In genomic region chr7:862157-862556, GRCh38 we compare ENCODE assay signal across 26 cellular contexts. TPM values are rescaled to one million over a fixed set of nuclear protein-coding genes. Genes with fewer than 3 reads are reported as not detected.
A peak's percentile ranks its signal among the peaks of the same experiment; 100 is the strongest.
DNase-seq lines count a peak whose midpoint lies in the region; ATAC-seq, FAIRE-seq and TF ChIP-seq lines count a peak whose summit lies in the region.
"Had no signal": no experiment of that assay in that cellular context is flagged by ENCODE, and none has a peak within 500 bp of the region (broad histone marks: within the 10 kb centered on the region; RNA-seq: fewer than 3 reads in every experiment).

No MANE protein-coding gene starts in this region.

- no peak overlapping the region for H2AFZ ChIP-seq in K562 (ENCODE audit: low read depth, low read length)

- H3K27ac Mint-ChIP-seq in activated CD4-positive, alpha-beta T cell treated with anti-CD3 and anti-CD28 coated beads for 36 hours: peak overlapping the region; percentile 10
- H3K27ac Mint-ChIP-seq in stimulated activated naive B cell treated with anti-CD40 and anti-IgM and Interleukin-4, amounts not matched to agents 10 μg/mL and 1 μg/mL and 100 μg/mL, for 72 hours: peak overlapping the region; percentile 32
- H3K27ac Mint-ChIP-seq: IgD-negative memory B cell had no signal

- H3K79me2 ChIP-seq in K562 (ENCODE audit: control insufficient read depth, insufficient read depth, low read length): no peaks in the 10 kb centered on the region

- H3K27me3 ChIP-seq in K562 (ENCODE audit: control insufficient read depth in 2 of 2, insufficient read depth in 2 of 2, low read length in 2 of 2) (no peaks in the 10 kb centered on the region), dorsolateral prefrontal cortex (no peaks in the 10 kb centered on the region)
- H3K27me3 ChIP-seq: SJSA1 had no signal

- TF ChIP-seq RAD21 in K562 (CRISPR knock-in tag; conservative IDR thresholded peaks at IDR 0.05 in 1 of 2, IDR thresholded peaks at IDR 0.05 in 1 of 2): no peak

- H3K4me1 ChIP-seq in K562 (replicated peaks in 1 of 2; ENCODE audit: control insufficient read depth in 2 of 2, insufficient read depth in 2 of 2, low read length in 2 of 2): peaks cover 14 to 24% of the 10 kb centered on the region in 2 experiments; a peak in 4 of 5 replicates
- H3K4me1 ChIP-seq: SJSA1 had no signal

- no peak for TF ChIP-seq EP300 in K562 (IDR thresholded peaks at IDR 0.05; ENCODE audit: low read length)

- H3K9me3 ChIP-seq in K562 (replicated peaks; ENCODE audit: control insufficient read depth, insufficient read depth, low read depth, low read length): no peaks in the 10 kb centered on the region
- H3K9me3 ChIP-seq: SJSA1 had no signal

- H4K20me1 ChIP-seq in K562 (replicated peaks; ENCODE audit: control insufficient read depth, insufficient read depth, low read length): 0 out of 2 replicates have a peak, but pooled peaks cover 5% of the 10 kb centered on the region

- BruUV-seq in K562 (replicated peaks; lab: Mats Ljungman, UMichigan): no TSS peak

- in situ Hi-C loops in K562 (cut with MboI): no loop called here

- POLR2A ChIA-PET in activated CD4-positive, alpha-beta T cell treated with anti-CD3 and anti-CD28 coated beads for 36 hours (lab: Charles Lee): no interaction called here
- POLR2A ChIA-PET in K562 (lab: Yijun Ruan, JAX): interaction anchor here (0.6 to 1.2 kb wide), 2 partner anchors 11 to 13 kb away, joined by 3 to 4 read pairs; no protein-coding TSS in a partner anchor

- FAIRE-seq in HTR-8/SVneo (lab: Jason Lieb, UNC) (peak; percentile 31), K562 (lab: Jason Lieb, UNC) (peak; percentile 11)
- FAIRE-seq: G401.6, GM12878, H1 had no signal

- ATAC-seq in activated CD4-positive, alpha-beta T cell treated with anti-CD3 and anti-CD28 coated beads for 36 hours: no peak
- no peak for ATAC-seq in K562
- no peak for ATAC-seq in stimulated activated naive B cell treated with anti-CD40 and anti-IgM and Interleukin-4, amounts not matched to agents 10 μg/mL and 1 μg/mL and 100 μg/mL, for 72 hours (replicated peaks)
- ATAC-seq: GM12878, HCT116, PC-3 had no signal

- TF ChIP-seq CTCF in K562 (IDR thresholded peaks at IDR 0.05 in 2 of 3, conservative IDR thresholded peaks at IDR 0.05 in 1 of 3; ENCODE audit: insufficient read depth in 2 of 3, low read depth in 1 of 3, low read length in 3 of 3) (no peak), dorsolateral prefrontal cortex (IDR thresholded peaks at IDR 0.05 in 54 of 56, conservative IDR thresholded peaks at IDR 0.05 in 2 of 56; ENCODE audit: low read depth in 1 of 56, partially characterized antibody in 56 of 56) (no peak)

- H3K4me1 Mint-ChIP-seq in activated CD4-positive, alpha-beta T cell treated with anti-CD3 and anti-CD28 coated beads for 36 hours: no peaks in the 10 kb centered on the region
- H3K4me1 Mint-ChIP-seq in stimulated activated naive B cell treated with anti-CD40 and anti-IgM and Interleukin-4, amounts not matched to agents 10 μg/mL and 1 μg/mL and 100 μg/mL, for 72 hours: no peaks in the 10 kb centered on the region
- H3K4me1 Mint-ChIP-seq: CD4-positive, alpha-beta memory T cell; IgD-negative memory B cell had no signal

- H3K4me3 Mint-ChIP-seq in activated CD4-positive, alpha-beta T cell treated with anti-CD3 and anti-CD28 coated beads for 36 hours: no peak overlapping the region
- H3K4me3 Mint-ChIP-seq in stimulated activated naive B cell treated with anti-CD40 and anti-IgM and Interleukin-4, amounts not matched to agents 10 μg/mL and 1 μg/mL and 100 μg/mL, for 72 hours: no peak overlapping the region
- H3K4me3 Mint-ChIP-seq: CD4-positive, alpha-beta memory T cell; IgD-negative memory B cell had no signal

- H3K36me3 ChIP-seq in K562 (ENCODE audit: control insufficient read depth, insufficient read depth, low read length): peaks cover 84% of the 10 kb centered on the region

- intact Hi-C loops in activated CD4-positive, alpha-beta T cell treated with anti-CD3 and anti-CD28 coated beads for 36 hours (cut with DNase I, micrococcal nuclease): no loop called here
- intact Hi-C loops in K562 (cut with micrococcal nuclease) (no loop called here), dorsolateral prefrontal cortex (cut with DNase I) (no loop called here)

- H3K9me3 Mint-ChIP-seq in activated CD4-positive, alpha-beta T cell treated with anti-CD3 and anti-CD28 coated beads for 36 hours (ENCODE audit: low read depth): no peaks in the 10 kb centered on the region
- no peaks in the 10 kb centered on the region for H3K9me3 Mint-ChIP-seq in stimulated activated naive B cell treated with anti-CD40 and anti-IgM and Interleukin-4, amounts not matched to agents 10 μg/mL and 1 μg/mL and 100 μg/mL, for 72 hours
- H3K9me3 Mint-ChIP-seq: CD4-positive, alpha-beta memory T cell; IgD-negative memory B cell had no signal

- peaks cover 57% of the 10 kb centered on the region for H3K36me3 Mint-ChIP-seq in activated CD4-positive, alpha-beta T cell treated with anti-CD3 and anti-CD28 coated beads for 36 hours (ENCODE audit: low read depth)
- peaks cover 45 to 80% of the 10 kb centered on the region in 2 donors for H3K36me3 Mint-ChIP-seq in stimulated activated naive B cell treated with anti-CD40 and anti-IgM and Interleukin-4, amounts not matched to agents 10 μg/mL and 1 μg/mL and 100 μg/mL, for 72 hours

- CTCF ChIA-PET in activated CD4-positive, alpha-beta T cell treated with anti-CD3 and anti-CD28 coated beads for 36 hours (lab: Charles Lee): no interaction called here
- CTCF ChIA-PET in K562 (lab: Yijun Ruan, JAX; ENCODE audit: low intra/inter-chr PET ratio): no interaction called here

- DNase-seq in activated CD4-positive, alpha-beta T cell treated with anti-CD3 and anti-CD28 coated beads for 36 hours: no peak
- DNase-seq in activated CD4-positive, alpha-beta T cell treated with anti-CD3 and anti-CD28 coated beads for 4 hours: no peak
- DNase-seq in HTR-8/SVneo (ENCODE audit: insufficient read length, low spot score) (no peak), K562 (ENCODE audit: extremely low read depth in 1 of 4, low spot score in 3 of 4) (no peak), dorsolateral prefrontal cortex (no peak), A172 (ENCODE audit: low spot score) (no peak), NCI-H146 (lab: John Stamatoyannopoulos, UW) (no peak)
- DNase-seq in stimulated activated naive B cell treated with anti-CD40 and anti-IgM and Interleukin-4, amounts not matched to agents 10 μg/mL and 1 μg/mL and 100 μg/mL, for 72 hours: no peak
- DNase-seq: 8988T; C1 segment of cervical spinal cord; CD4-positive, alpha-beta memory T cell; COR-L47; NCI-H1048; NCI-H1417 treated with DMSO at 0.1 percent for 48 hours; NCI-H187; NCI-H2081 treated with DMSO at 0.1 percent for 48 hours; NCI-H2171 treated with DMSO at 0.1 percent for 48 hours; NCI-H345; NCI-H510A treated with DMSO at 0.1 percent for 48 hours; PC-3 had no signal

- no peak overlapping the region for H3K4me2 ChIP-seq in K562 (ENCODE audit: insufficient read depth, low read length)

- no peak overlapping the region for H3K9ac ChIP-seq in K562 (ENCODE audit: insufficient read depth in 1 of 2, low read depth in 2 of 2, low read length in 2 of 2)

- H3K27me3 Mint-ChIP-seq in activated CD4-positive, alpha-beta T cell treated with anti-CD3 and anti-CD28 coated beads for 36 hours: no peaks in the 10 kb centered on the region
- H3K27me3 Mint-ChIP-seq in stimulated activated naive B cell treated with anti-CD40 and anti-IgM and Interleukin-4, amounts not matched to agents 10 μg/mL and 1 μg/mL and 100 μg/mL, for 72 hours: no peaks in the 10 kb centered on the region
- H3K27me3 Mint-ChIP-seq: CD4-positive, alpha-beta memory T cell; IgD-negative memory B cell had no signal

- TF ChIP-seq POLR2A in K562 (conservative IDR thresholded peaks at IDR 0.05): no peak

- peaks cover 4% of the 10 kb centered on the region for H3K9me1 ChIP-seq in K562 (ENCODE audit: control insufficient read depth, insufficient read depth, low read length)

- H3K27ac ChIP-seq in K562 (ENCODE audit: extremely low read depth, low read depth, low read length): no peak overlapping the region
- H3K27ac ChIP-seq in dorsolateral prefrontal cortex: no peak overlapping the region
- H3K27ac ChIP-seq: SJSA1 had no signal

- no peak overlapping the region for H3K4me3 ChIP-seq in K562
- no peak overlapping the region for H3K4me3 ChIP-seq in dorsolateral prefrontal cortex
- H3K4me3 ChIP-seq: GM12878, SJSA1 had no signal

- WGBS in K562 (ENCODE audit: insufficient coverage, low coverage, missing lambda C conversion rate): 93% methylated on average over 6 of the region's 6 CpGs

RNA-seq across cellular contexts. Expression of gene GET4, which starts 14.2 kb away (rescaled TPM):
- 10 to 100 TPM; 17.7 to 29.7 TPM for total RNA-seq in activated CD4-positive, alpha-beta T cell treated with anti-CD3 and anti-CD28 coated beads for 36 hours
- total RNA-seq in K562 (2011; cell fraction: chromatin; rRNA removed; ENCODE audit: low replicate concordance): 48.4 and 118 TPM in 2 replicates
- 96.6 and 125 TPM in 2 replicates for total RNA-seq in K562 (2011; cell fraction: nucleolus; rRNA removed)
- total RNA-seq in K562 (2011; cell fraction: nucleoplasm; rRNA removed): 56.0 and 71.4 TPM in 2 replicates
- total RNA-seq in K562 (2014; rRNA removed): 111 and 135 TPM in 2 replicates
- total RNA-seq in K562 (2014; rRNA removed; fragmentation: Illumina TruSeq; extraction: Trizol): 13.0 and 15.7 TPM in 2 replicates
- 37.9 and 40.4 TPM in 2 replicates for total RNA-seq in K562 (2015; rRNA removed; fragmentation: Illumina TruSeq; extraction: Trizol)
- total RNA-seq in K562 (2021): 83.3 and 89.9 TPM in 2 replicates
- 45.0 and 45.4 TPM in 2 replicates for polyA plus RNA-seq in K562 (2011; rRNA removed)
- 69.2 and 135 TPM in 2 replicates for polyA plus RNA-seq in K562 (2011; cell fraction: cytosol; rRNA removed)
- polyA plus RNA-seq in K562 (2011; cell fraction: nucleus; rRNA removed): 114 and 189 TPM in 2 replicates
- polyA plus RNA-seq in K562 (2012): 53.9 and 82.1 TPM in 2 replicates
- polyA plus RNA-seq in K562 (2014; fragmentation: Illumina TruSeq; extraction: Trizol): 33.2 and 48.4 TPM in 2 replicates
- 1 to 10 TPM in 1 of 2 experiments, under 1 TPM in 1; 0.99 to 2.0 TPM for polyA plus RNA-seq in K562 (2014; fragmentation: Nextera tagmentation; extraction: Ambion mirVana)
- 122 and 151 TPM in 2 replicates for polyA plus RNA-seq in K562 (2014; rRNA removed)
- 8.6 and 13.3 TPM in 2 replicates for polyA minus RNA-seq in K562 (2011; rRNA and poly(A)+ RNA removed)
- polyA minus RNA-seq in K562 (2011; cell fraction: cytosol; rRNA and poly(A)+ RNA removed): 24.0 and 28.9 TPM in 2 replicates
- 24.9 and 29.6 TPM in 2 replicates for polyA minus RNA-seq in K562 (2011; cell fraction: nucleus; rRNA and poly(A)+ RNA removed)
- 10 to 100 TPM; 25.4 to 54.1 (median 40.7) TPM for total RNA-seq in dorsolateral prefrontal cortex
- 55.3 and 56.3 TPM in 2 replicates for total RNA-seq in A172 (2014; rRNA removed; shearing (Covaris generic))

RNA-seq across cellular contexts. Expression of gene SUN1, which starts 29.9 kb away (rescaled TPM):
- total RNA-seq in activated CD4-positive, alpha-beta T cell treated with anti-CD3 and anti-CD28 coated beads for 36 hours: 10 to 100 TPM; 71.3 to 74.6 TPM
- 527 and 872 TPM in 2 replicates for total RNA-seq in K562 (2011; cell fraction: chromatin; rRNA removed; ENCODE audit: low replicate concordance)
- 542 and 585 TPM in 2 replicates for total RNA-seq in K562 (2011; cell fraction: nucleolus; rRNA removed)
- total RNA-seq in K562 (2011; cell fraction: nucleoplasm; rRNA removed): 348 and 489 TPM in 2 replicates
- total RNA-seq in K562 (2014; rRNA removed) (80.5 and 86.7 TPM in 2 replicates), K562 (2014; rRNA removed; fragmentation: Illumina TruSeq; extraction: Trizol) (38.9 and 42.3 TPM in 2 replicates), K562 (2015; rRNA removed; fragmentation: Illumina TruSeq; extraction: Trizol) (49.2 and 53.5 TPM in 2 replicates), K562 (2021) (81.9 and 101 TPM in 2 replicates), dorsolateral prefrontal cortex (100 to 1,000 TPM; 114 to 221 (median 159) TPM)
- polyA plus RNA-seq in K562 (2011; rRNA removed) (132 and 143 TPM in 2 replicates), K562 (2014; fragmentation: Illumina TruSeq; extraction: Trizol) (62.3 and 88.2 TPM in 2 replicates), K562 (2014; fragmentation: Nextera tagmentation; extraction: Ambion mirVana) (10 to 100 TPM; 36.8 TPM), K562 (2014; rRNA removed) (105 and 119 TPM in 2 replicates)
- polyA plus RNA-seq in K562 (2011; cell fraction: cytosol; rRNA removed): 249 and 254 TPM in 2 replicates
- 889 and 1,080 TPM in 2 replicates for polyA plus RNA-seq in K562 (2011; cell fraction: nucleus; rRNA removed)
- polyA plus RNA-seq in K562 (2012): 107 and 112 TPM in 2 replicates
- 72.4 and 98.1 TPM in 2 replicates for polyA minus RNA-seq in K562 (2011; rRNA and poly(A)+ RNA removed)
- polyA minus RNA-seq in K562 (2011; cell fraction: cytosol; rRNA and poly(A)+ RNA removed): 47.4 and 59.7 TPM in 2 replicates
- 245 and 267 TPM in 2 replicates for polyA minus RNA-seq in K562 (2011; cell fraction: nucleus; rRNA and poly(A)+ RNA removed)
- total RNA-seq in A172 (2014; rRNA removed; shearing (Covaris generic)): 103 and 123 TPM in 2 replicates
